14 cellular contexts compared by ENCODE assay signal in genomic region chr5:93192107-93192506, GRCh38.
DNase-seq lines count a peak whose midpoint lies in the region; ATAC-seq and TF ChIP-seq lines count a peak whose summit lies in the region.
"Had no signal": no experiment of that assay in that cellular context is flagged by ENCODE, and none has a peak within 500 bp of the region (broad histone marks: within the 10 kb centered on the region; RNA-seq: fewer than 3 reads in every experiment).

No MANE protein-coding gene starts in this region.

- H3K27me3 Mint-ChIP-seq in effector memory CD8-positive, alpha-beta T cell = no peaks in the 10 kb centered on the region
- H3K27me3 Mint-ChIP-seq: naive thymus-derived CD4-positive, alpha-beta T cell had no signal

- no peak for TF ChIP-seq EP300 in ovary (IDR thresholded peaks at IDR 0.05)

- no peak overlapping the region for H3K27ac ChIP-seq in ovary
- H3K27ac ChIP-seq: KMS-11 had no signal

- DNase-seq in ELR (ENCODE audit: low read depth) (peak; percentile 96), RPMI7951 (ENCODE audit: low read depth) (peak; percentile 96), fibroblast of mammary gland (ENCODE audit: low read depth) (peak; percentile 92), renal cortical epithelial cell (ENCODE audit: low read depth) (peak; percentile 99), ovary (no peak), HUDEP-2 (lab: John Stamatoyannopoulos, UW; ENCODE audit: unreplicated experiment in 76 of 76) (no peak)
- no peak for DNase-seq in effector memory CD8-positive, alpha-beta T cell
- DNase-seq: activated CD8-positive, alpha-beta memory T cell treated with anti-CD3 and anti-CD28 coated beads, Interleukin-2, amount 50 U/mL, for 4 hours; head of caudate nucleus; naive thymus-derived CD4-positive, alpha-beta T cell; NCI-H526 treated with DMSO at 0.1 percent for 48 hours; T-helper 2 cell had no signal

- no peak for TF ChIP-seq POLR2A in ovary (IDR thresholded peaks at IDR 0.05)

- peaks cover 4% of the 10 kb centered on the region for H3K4me1 ChIP-seq in ovary (ENCODE audit: insufficient read depth)

- no peaks in the 10 kb centered on the region for H3K9me3 ChIP-seq in ovary

- no peak overlapping the region for H3K27ac Mint-ChIP-seq in effector memory CD8-positive, alpha-beta T cell
- H3K27ac Mint-ChIP-seq: naive thymus-derived CD4-positive, alpha-beta T cell had no signal

- no peaks in the 10 kb centered on the region for H3K36me3 ChIP-seq in ovary

- TF ChIP-seq CTCF in fibroblast of mammary gland (conservative IDR thresholded peaks at IDR 0.05; ENCODE audit: control insufficient read depth, insufficient read depth, low read depth, low read length) (no peak), ovary (IDR thresholded peaks at IDR 0.05) (no peak)

- no peak overlapping the region for H3K4me3 Mint-ChIP-seq in effector memory CD8-positive, alpha-beta T cell
- H3K4me3 Mint-ChIP-seq: naive thymus-derived CD4-positive, alpha-beta T cell had no signal

- intact Hi-C loops in ovary (cut with DNase I) = no loop called here

- H3K9me3 Mint-ChIP-seq in effector memory CD8-positive, alpha-beta T cell = peaks cover 2 to 6% of the 10 kb centered on the region in 2 donors

- H3K4me3 ChIP-seq in fibroblast of mammary gland (ENCODE audit: control insufficient read depth, low read depth, low read length) (no peak overlapping the region), ovary (no peak overlapping the region)

- no peaks in the 10 kb centered on the region for H3K36me3 Mint-ChIP-seq in effector memory CD8-positive, alpha-beta T cell (ENCODE audit: insufficient read depth)
- H3K36me3 Mint-ChIP-seq: naive thymus-derived CD4-positive, alpha-beta T cell had no signal

- H3K27me3 ChIP-seq in ovary = no peaks in the 10 kb centered on the region

- no peaks in the 10 kb centered on the region for H3K4me1 Mint-ChIP-seq in effector memory CD8-positive, alpha-beta T cell (ENCODE audit: low read depth in 2 of 2)
- H3K4me1 Mint-ChIP-seq: naive thymus-derived CD4-positive, alpha-beta T cell had no signal

- 20 to 32% (median 26%) methylated on average over 2 of the region's 2 CpGs for WGBS in ovary, 3 donors

- ATAC-seq in GM21447 (IDR thresholded peaks at IDR 0.05; ENCODE audit: unreplicated experiment) = no peak
- no peak for ATAC-seq in effector memory CD8-positive, alpha-beta T cell (replicated peaks)
- ATAC-seq: naive thymus-derived CD4-positive, alpha-beta T cell had no signal

Comparison
In these comparisons a context has a peak if more than half of its experiments do, and no peak if none do; other contexts are left out.
1. DNase-seq: peak in ELR (single experiment), RPMI7951 (single experiment), fibroblast of mammary gland (single experiment) and renal cortical epithelial cell (single experiment); none in ovary (0 of 5), HUDEP-2 (0 of 76) and effector memory CD8-positive, alpha-beta T cell (0 of 3).